Comparison of ENCODE assay signal across 20 cellular contexts in the genomic region with DNA sequence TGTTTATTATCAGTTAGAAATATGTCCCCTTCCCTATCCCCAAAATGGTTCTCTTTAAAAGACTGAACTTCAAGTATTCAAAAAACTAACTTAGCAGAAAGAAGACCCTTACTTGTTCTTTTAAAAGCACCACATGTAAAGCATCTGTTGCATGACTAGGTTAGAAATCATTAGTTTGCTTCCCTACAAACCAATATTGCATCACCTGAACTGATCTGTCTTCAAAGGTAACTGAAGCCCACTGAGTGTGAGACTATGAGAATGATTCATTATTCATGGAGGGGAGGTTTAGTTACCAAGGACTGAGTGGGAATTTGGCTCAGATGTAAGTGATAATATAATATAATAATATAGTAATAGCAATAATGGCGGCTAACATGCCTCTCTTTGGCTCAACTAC.
DNase-seq lines count a peak whose midpoint lies in the region; ATAC-seq, FAIRE-seq and TF ChIP-seq lines count a peak whose summit lies in the region.
"Had no signal": no experiment of that assay in that cellular context is flagged by ENCODE, and none has a peak within 500 bp of the region (broad histone marks: within the 10 kb centered on the region; RNA-seq: fewer than 3 reads in every experiment).

No MANE protein-coding gene starts in this region.

- TF ChIP-seq POLR2A in K562 (conservative IDR thresholded peaks at IDR 0.05) = no peak

- TF ChIP-seq RAD21 in K562 (CRISPR knock-in tag; conservative IDR thresholded peaks at IDR 0.05 in 1 of 2, IDR thresholded peaks at IDR 0.05 in 1 of 2) = no peak

- H4K20me1 ChIP-seq in Loucy (ENCODE audit: insufficient read depth, low read length, poor library complexity, severe bottlenecking) (no peaks in the 10 kb centered on the region), K562 (replicated peaks; ENCODE audit: control insufficient read depth, insufficient read depth, low read length) (no peaks in the 10 kb centered on the region), neural progenitor cell (ENCODE audit: low read depth) (no peaks in the 10 kb centered on the region)

- 0% methylated on average over 1 of the region's 1 CpG for WGBS in K562 (ENCODE audit: insufficient coverage, low coverage, missing lambda C conversion rate)

- no peaks in the 10 kb centered on the region for H3K9me1 ChIP-seq in K562 (ENCODE audit: control insufficient read depth, insufficient read depth, low read length)

- no peak for DNase-seq in Panc1 (ENCODE audit: low read depth, low spot score)
- no peak for DNase-seq in K562 (ENCODE audit: extremely low read depth in 1 of 4, low spot score in 3 of 4)
- DNase-seq in neural progenitor cell (ENCODE audit: low spot score) = no peak
- DNase-seq in NCI-H510A (lab: John Stamatoyannopoulos, UW) = no peak
- no peak for DNase-seq in ecto neural progenitor cell (ENCODE audit: low spot score)
- DNase-seq in NCI-H1105 treated with DMSO at 0.1 percent for 48 hours (lab: John Stamatoyannopoulos, UW) = no peak
- DNase-seq: C1 segment of cervical spinal cord; Calu3; CD4-positive, alpha-beta memory T cell; COR-L47; DMS53; DMS79 treated with DMSO at 0.1 percent for 48 hours; GF-D8; GM23248; H9 had no signal

- ATAC-seq in Panc1 (no peak), K562 (no peak), GM18861 (IDR thresholded peaks at IDR 0.05; ENCODE audit: unreplicated experiment) (no peak)
- ATAC-seq: HCT116 had no signal

- H3K4me3 ChIP-seq in Loucy (ENCODE audit: low read length, poor library complexity, severe bottlenecking) = no peak overlapping the region
- no peak overlapping the region for H3K4me3 ChIP-seq in Panc1 (ENCODE audit: low read depth in 2 of 2, low read length in 2 of 2)
- H3K4me3 ChIP-seq in K562 = no peak overlapping the region
- H3K4me3 ChIP-seq in neural progenitor cell = no peak overlapping the region
- H3K4me3 ChIP-seq: GM23248 had no signal

- no peak for FAIRE-seq in K562 (lab: Jason Lieb, UNC)
- FAIRE-seq: GM12892, GM19239 had no signal

- H3K4me3 Mint-ChIP-seq in neural progenitor cell = no peak overlapping the region
- H3K4me3 Mint-ChIP-seq: CD4-positive, alpha-beta memory T cell; H9 had no signal

- H3K4me2 ChIP-seq in Loucy (ENCODE audit: low read depth, low read length, poor library complexity, severe bottlenecking) = no peak overlapping the region
- no peak overlapping the region for H3K4me2 ChIP-seq in K562 (ENCODE audit: insufficient read depth, low read length)
- no peak overlapping the region for H3K4me2 ChIP-seq in neural progenitor cell

- peaks cover 5% of the 10 kb centered on the region for H3K27me3 Mint-ChIP-seq in neural progenitor cell (ENCODE audit: insufficient read depth, low read depth)
- H3K27me3 Mint-ChIP-seq: CD4-positive, alpha-beta memory T cell had no signal

- no peak for TF ChIP-seq EP300 in K562 (IDR thresholded peaks at IDR 0.05; ENCODE audit: low read length)

- H3K9ac ChIP-seq in Loucy (ENCODE audit: low read depth, low read length, poor library complexity, severe bottlenecking) = no peak overlapping the region
- no peak overlapping the region for H3K9ac ChIP-seq in K562 (ENCODE audit: insufficient read depth in 1 of 2, low read depth in 2 of 2, low read length in 2 of 2)
- H3K9ac ChIP-seq in neural progenitor cell = no peak overlapping the region
- H3K9ac ChIP-seq: GM23248 had no signal

- H3K9me3 Mint-ChIP-seq in neural progenitor cell = peaks cover 28% of the 10 kb centered on the region
- H3K9me3 Mint-ChIP-seq: CD4-positive, alpha-beta memory T cell; H9 had no signal

- H3K4me1 ChIP-seq in Loucy (ENCODE audit: insufficient read depth, low read length, poor library complexity, severe bottlenecking) = peaks cover 32% of the 10 kb centered on the region
- no peaks in the 10 kb centered on the region for H3K4me1 ChIP-seq in Panc1 (ENCODE audit: control insufficient read depth, insufficient read depth, low read length)
- no peaks in the 10 kb centered on the region for H3K4me1 ChIP-seq in K562 (replicated peaks in 1 of 2; ENCODE audit: control insufficient read depth in 2 of 2, insufficient read depth in 2 of 2, low read length in 2 of 2)
- H3K4me1 ChIP-seq in neural progenitor cell = peaks cover 18% of the 10 kb centered on the region

- H3K36me3 Mint-ChIP-seq in neural progenitor cell = peaks cover 4% of the 10 kb centered on the region
- H3K36me3 Mint-ChIP-seq: CD4-positive, alpha-beta memory T cell had no signal

- H2AFZ ChIP-seq in Loucy (ENCODE audit: low read length) = peak overlapping the region; percentile 62; the same call in 1 of the 2 replicates
- H2AFZ ChIP-seq in K562 (ENCODE audit: low read depth, low read length) = no peak overlapping the region
- H2AFZ ChIP-seq in neural progenitor cell (replicated peaks) = no peak overlapping the region
- H2AFZ ChIP-seq: GM23248 had no signal

- H3K79me2 ChIP-seq in Loucy (ENCODE audit: insufficient read depth, low read length) (no peaks in the 10 kb centered on the region), K562 (ENCODE audit: control insufficient read depth, insufficient read depth, low read length) (no peaks in the 10 kb centered on the region), neural progenitor cell (ENCODE audit: low read depth) (no peaks in the 10 kb centered on the region)

- H3K36me3 ChIP-seq in Loucy (ENCODE audit: insufficient read depth, low read length) (no peaks in the 10 kb centered on the region), Panc1 (ENCODE audit: control insufficient read depth, insufficient read depth, low read length) (no peaks in the 10 kb centered on the region), K562 (ENCODE audit: control insufficient read depth, insufficient read depth, low read length) (no peaks in the 10 kb centered on the region), neural progenitor cell (no peaks in the 10 kb centered on the region)

- H3K9me2 ChIP-seq in Loucy (replicated peaks; ENCODE audit: low read depth, low read length) = no peaks in the 10 kb centered on the region

- BruUV-seq in Panc1 (replicated peaks; lab: Mats Ljungman, UMichigan) = no TSS peak
- BruUV-seq in K562 (replicated peaks; lab: Mats Ljungman, UMichigan) = no TSS peak

- H3K9me3 ChIP-seq in Loucy (ENCODE audit: insufficient read depth, low read depth, low read length) = no peaks in the 10 kb centered on the region
- H3K9me3 ChIP-seq in Panc1 (ENCODE audit: control insufficient read depth, insufficient read depth, low read depth, low read length) = no peaks in the 10 kb centered on the region
- no peaks in the 10 kb centered on the region for H3K9me3 ChIP-seq in K562 (replicated peaks; ENCODE audit: control insufficient read depth, insufficient read depth, low read depth, low read length)
- no peaks in the 10 kb centered on the region for H3K9me3 ChIP-seq in neural progenitor cell (ENCODE audit: low read depth)

- H3K27me3 ChIP-seq in Loucy (ENCODE audit: insufficient read depth, low read length, poor library complexity, severe bottlenecking) = no peaks in the 10 kb centered on the region
- H3K27me3 ChIP-seq in Panc1 (ENCODE audit: control insufficient read depth, insufficient read depth, low read length) = no peaks in the 10 kb centered on the region
- no peaks in the 10 kb centered on the region for H3K27me3 ChIP-seq in K562 (ENCODE audit: control insufficient read depth in 2 of 2, insufficient read depth in 2 of 2, low read length in 2 of 2)
- no peaks in the 10 kb centered on the region for H3K27me3 ChIP-seq in neural progenitor cell

- in situ Hi-C loops in Panc1 (cut with HindIII; ENCODE audit: low pct_unique_long_range_greater_than_20kb, low sequenced_read_pairs) = no loop called here
- in situ Hi-C loops in K562 (cut with MboI) = no loop called here

- H3K27ac Mint-ChIP-seq in neural progenitor cell = peak overlapping the region; percentile 72
- H3K27ac Mint-ChIP-seq: CD4-positive, alpha-beta memory T cell; H9 had no signal

- TF ChIP-seq CTCF in Loucy (conservative IDR thresholded peaks at IDR 0.05; ENCODE audit: low read length) (no peak), Panc1 (IDR thresholded peaks at IDR 0.05) (no peak), K562 (IDR thresholded peaks at IDR 0.05 in 2 of 3, conservative IDR thresholded peaks at IDR 0.05 in 1 of 3; ENCODE audit: insufficient read depth in 2 of 3, low read depth in 1 of 3, low read length in 3 of 3) (no peak), neural progenitor cell (IDR thresholded peaks at IDR 0.05) (no peak)

- H3K4me1 Mint-ChIP-seq in neural progenitor cell = peaks cover 36% of the 10 kb centered on the region

- intact Hi-C loops in Panc1 (cut with micrococcal nuclease; ENCODE audit: unreplicated experiment) = no loop called here
- intact Hi-C loops in K562 (cut with micrococcal nuclease) = no loop called here

- CTCF ChIA-PET in Panc1 (lab: Charles Lee) = no interaction called here
- CTCF ChIA-PET in K562 (lab: Yijun Ruan, JAX; ENCODE audit: low intra/inter-chr PET ratio) = no interaction called here

- POLR2A ChIA-PET in Panc1 (lab: Charles Lee) (no interaction called here), K562 (lab: Yijun Ruan, JAX) (interaction anchor here (0.5 kb wide), 1 partner anchor 54 kb away, joined by 3 read pairs; no protein-coding TSS in a partner anchor)

- no peaks in the 10 kb centered on the region for H3F3A ChIP-seq in Loucy (ENCODE audit: low read depth)
- no peaks in the 10 kb centered on the region for H3F3A ChIP-seq in neural progenitor cell (ENCODE audit: low read depth)

- H3K27ac ChIP-seq in Panc1 (ENCODE audit: low read length) (peak overlapping the region; percentile 17; the same call in 1 of the 2 replicates), K562 (ENCODE audit: extremely low read depth, low read depth, low read length) (no peak overlapping the region), neural progenitor cell (no peak overlapping the region)
- H3K27ac ChIP-seq: GM23248 had no signal

TF ChIP-seq in K562, 482 proteins besides CTCF, POLR2A, EP300 and RAD21:
- TF ChIP-seq ATF1 (CRISPR knock-in tag; IDR thresholded peaks at IDR 0.05) (no peak), ATF1 (tag; IDR thresholded peaks at IDR 0.05) (no peak), HOXB6 (CRISPR knock-in tag; IDR thresholded peaks at IDR 0.05; ENCODE audit: borderline replicate concordance) (no peak), ESRRB (CRISPR knock-in tag; IDR thresholded peaks at IDR 0.05; ENCODE audit: borderline replicate concordance) (no peak), CEBPG (CRISPR knock-in tag; IDR thresholded peaks at IDR 0.05) (peak; percentile 42; the same call in 1 of the 2 replicates), CEBPG (tag; conservative IDR thresholded peaks at IDR 0.05 in 1 of 2, IDR thresholded peaks at IDR 0.05 in 1 of 2) (peak; percentile 34 to 60; a peak in 1 of 4 replicates)
- TF ChIP-seq, protein P1, sequence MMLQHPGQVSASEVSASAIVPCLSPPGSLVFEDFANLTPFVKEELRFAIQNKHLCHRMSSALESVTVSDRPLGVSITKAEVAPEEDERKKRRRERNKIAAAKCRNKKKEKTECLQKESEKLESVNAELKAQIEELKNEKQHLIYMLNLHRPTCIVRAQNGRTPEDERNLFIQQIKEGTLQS (IDR thresholded peaks at IDR 0.05) = peak; percentile 55
- TF ChIP-seq, protein P1 (CRISPR knock-in tag; conservative IDR thresholded peaks at IDR 0.05) = no peak
